In the genomic region with DNA sequence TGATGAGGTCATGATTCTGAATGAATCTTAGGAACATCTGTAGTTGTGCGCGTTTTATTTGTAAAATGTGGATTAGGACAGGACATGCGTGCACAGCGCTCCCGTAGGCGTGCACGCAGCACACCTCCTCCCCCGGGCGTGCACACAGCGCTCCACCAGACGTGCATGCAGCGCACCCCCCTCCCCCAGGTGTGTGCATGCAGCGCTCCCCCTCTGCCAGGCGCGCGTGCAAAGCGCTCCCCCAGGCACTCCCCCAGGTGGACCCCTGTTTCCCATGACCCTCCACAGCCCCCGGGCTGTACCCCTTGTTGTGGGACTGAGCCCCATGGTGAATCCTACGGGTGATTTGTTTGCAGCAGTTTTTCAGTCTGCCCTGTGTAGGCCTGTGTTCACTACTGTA, we compare ENCODE assay signal across 18 cellular contexts.
DNase-seq lines count a peak whose midpoint lies in the region; ATAC-seq and TF ChIP-seq lines count a peak whose summit lies in the region.
"Had no signal": no experiment of that assay in that cellular context is flagged by ENCODE, and none has a peak within 500 bp of the region (broad histone marks: within the 10 kb centered on the region; RNA-seq: fewer than 3 reads in every experiment).

No MANE protein-coding gene starts in this region.

- CTCF ChIA-PET in CD8-positive, alpha-beta memory T cell (lab: Charles Lee), result no interaction called here

- POLR2A ChIA-PET in CD8-positive, alpha-beta memory T cell (lab: Charles Lee), result no interaction called here

- TF ChIP-seq POLR2A in sigmoid colon (IDR thresholded peaks at IDR 0.05) (no peak), ovary (IDR thresholded peaks at IDR 0.05) (no peak)

- intact Hi-C loops in sigmoid colon (cut with DNase I) (no loop called here), ovary (cut with DNase I) (no loop called here)

- ATAC-seq in effector memory CD8-positive, alpha-beta T cell (replicated peaks), result no peak
- ATAC-seq: PC-3 had no signal

- peak overlapping the region; percentile 80 for H3K27ac Mint-ChIP-seq in T-helper 2 cell treated with Interferon-gamma antibody and Interleukin-4, amounts not matched to agents 5 μg/mL and 100 μg/mL, for 36 hours
- H3K27ac Mint-ChIP-seq in CD8-positive, alpha-beta memory T cell, result peak overlapping the region in 5 of 8 donors; percentile 77 to 93 (median 88)
- H3K27ac Mint-ChIP-seq in effector memory CD8-positive, alpha-beta T cell, result peak overlapping the region; percentile 38 to 91

- TF ChIP-seq CTCF in sigmoid colon (IDR thresholded peaks at IDR 0.05) (no peak), ovary (IDR thresholded peaks at IDR 0.05) (no peak)

- no peaks in the 10 kb centered on the region for H3K9me3 ChIP-seq in CD8-positive, alpha-beta memory T cell (ENCODE audit: low read length)
- no peaks in the 10 kb centered on the region for H3K9me3 ChIP-seq in sigmoid colon
- no peaks in the 10 kb centered on the region for H3K9me3 ChIP-seq in ovary
- H3K9me3 ChIP-seq: Caco-2, HAP-1 had no signal

- H3K27ac ChIP-seq in CD8-positive, alpha-beta memory T cell (ENCODE audit: low read depth, low read length), result no peak overlapping the region
- H3K27ac ChIP-seq in sigmoid colon (no peak overlapping the region), ovary (no peak overlapping the region)
- H3K27ac ChIP-seq: BLaER1 treated with 17β-estradiol and CSF1 and Interleukin-3, amounts not matched to agents 10 nM and 100 nM had no signal

- DNase-seq in T-helper 2 cell treated with Interferon-gamma antibody and Interleukin-4, amounts not matched to agents 5 μg/mL and 100 μg/mL, for 36 hours (ENCODE audit: low spot score), result no peak
- DNase-seq in T-helper 2 cell (no peak), sigmoid colon (peak; percentile 40), ovary (no peak), SK-N-DZ (ENCODE audit: low spot score) (no peak)
- no peak for DNase-seq in CD8-positive, alpha-beta memory T cell
- DNase-seq in effector memory CD8-positive, alpha-beta T cell, result no peak
- no peak for DNase-seq in stimulated activated CD8-positive, alpha-beta memory T cell treated with anti-CD3 and anti-CD28 coated beads, Interleukin-4, amount 100 ng/mL, for 48 hours
- DNase-seq: Caco-2, Karpas-422, MM.1S, NCI-H1105, NCI-H1694 treated with DMSO at 0.1 percent for 48 hours, NCI-H345, NCI-H526 treated with DMSO at 0.1 percent for 48 hours, PC-3 had no signal

- TF ChIP-seq EP300 in sigmoid colon (IDR thresholded peaks at IDR 0.05) (no peak), ovary (IDR thresholded peaks at IDR 0.05) (no peak)

- no peaks in the 10 kb centered on the region for H3K27me3 ChIP-seq in CD8-positive, alpha-beta memory T cell (ENCODE audit: insufficient read depth, low read length, poor library complexity, severe bottlenecking)
- H3K27me3 ChIP-seq in sigmoid colon, result no peaks in the 10 kb centered on the region
- no peaks in the 10 kb centered on the region for H3K27me3 ChIP-seq in ovary
- H3K27me3 ChIP-seq: BLaER1 treated with 17β-estradiol and CSF1 and Interleukin-3, amounts not matched to agents 10 nM and 100 nM had no signal

- peaks cover 71% of the 10 kb centered on the region for H3K4me1 ChIP-seq in CD8-positive, alpha-beta memory T cell (ENCODE audit: insufficient read depth, low read length)
- H3K4me1 ChIP-seq in sigmoid colon (no peaks in the 10 kb centered on the region), ovary (ENCODE audit: insufficient read depth) (no peaks in the 10 kb centered on the region)
- H3K4me1 ChIP-seq: BLaER1 treated with 17β-estradiol and CSF1 and Interleukin-3, amounts not matched to agents 10 nM and 100 nM; Caco-2; HAP-1 had no signal

- H3K4me3 Mint-ChIP-seq in T-helper 2 cell treated with Interferon-gamma antibody and Interleukin-4, amounts not matched to agents 5 μg/mL and 100 μg/mL, for 36 hours, result no peak overlapping the region
- peak overlapping the region in 2 of 7 donors; percentile 59 to 78 for H3K4me3 Mint-ChIP-seq in CD8-positive, alpha-beta memory T cell
- H3K4me3 Mint-ChIP-seq in effector memory CD8-positive, alpha-beta T cell, result peak overlapping the region in 1 of 2 donors; percentile 42

- no peak overlapping the region for H3K4me3 ChIP-seq in CD8-positive, alpha-beta memory T cell (ENCODE audit: low read length)
- no peak overlapping the region for H3K4me3 ChIP-seq in sigmoid colon
- no peak overlapping the region for H3K4me3 ChIP-seq in ovary
- H3K4me3 ChIP-seq: BLaER1 treated with 17β-estradiol and CSF1 and Interleukin-3, amounts not matched to agents 10 nM and 100 nM; HAP-1 had no signal

- H3K9me3 Mint-ChIP-seq in T-helper 2 cell treated with Interferon-gamma antibody and Interleukin-4, amounts not matched to agents 5 μg/mL and 100 μg/mL, for 36 hours, result no peaks in the 10 kb centered on the region
- no peaks in the 10 kb centered on the region for H3K9me3 Mint-ChIP-seq in CD8-positive, alpha-beta memory T cell
- peaks cover 0 to 3% of the 10 kb centered on the region in 2 donors for H3K9me3 Mint-ChIP-seq in effector memory CD8-positive, alpha-beta T cell

- peaks cover 20% of the 10 kb centered on the region for H3K4me1 Mint-ChIP-seq in T-helper 2 cell treated with Interferon-gamma antibody and Interleukin-4, amounts not matched to agents 5 μg/mL and 100 μg/mL, for 36 hours (ENCODE audit: low read depth)
- peaks cover 1 to 49% (median 13%) of the 10 kb centered on the region in 3 donors for H3K4me1 Mint-ChIP-seq in CD8-positive, alpha-beta memory T cell
- H3K4me1 Mint-ChIP-seq in effector memory CD8-positive, alpha-beta T cell (ENCODE audit: low read depth in 2 of 2), result peaks cover 2 to 44% of the 10 kb centered on the region in 2 donors

- peaks cover 34% of the 10 kb centered on the region for H3K36me3 Mint-ChIP-seq in T-helper 2 cell treated with Interferon-gamma antibody and Interleukin-4, amounts not matched to agents 5 μg/mL and 100 μg/mL, for 36 hours (ENCODE audit: low read depth)
- H3K36me3 Mint-ChIP-seq in CD8-positive, alpha-beta memory T cell, result peaks cover 14 to 91% (median 24%) of the 10 kb centered on the region in 3 donors
- peaks cover 57% of the 10 kb centered on the region for H3K36me3 Mint-ChIP-seq in effector memory CD8-positive, alpha-beta T cell (ENCODE audit: insufficient read depth)

- H3K36me3 ChIP-seq in CD8-positive, alpha-beta memory T cell (ENCODE audit: insufficient read depth, low read length), result peaks cover 28% of the 10 kb centered on the region
- H3K36me3 ChIP-seq in sigmoid colon (peaks cover 9 to 100% (median 58%) of the 10 kb centered on the region in 4 donors), ovary (no peaks in the 10 kb centered on the region)

- H3K27me3 Mint-ChIP-seq in T-helper 2 cell treated with Interferon-gamma antibody and Interleukin-4, amounts not matched to agents 5 μg/mL and 100 μg/mL, for 36 hours (ENCODE audit: low read depth), result no peaks in the 10 kb centered on the region
- no peaks in the 10 kb centered on the region for H3K27me3 Mint-ChIP-seq in CD8-positive, alpha-beta memory T cell
- no peaks in the 10 kb centered on the region for H3K27me3 Mint-ChIP-seq in effector memory CD8-positive, alpha-beta T cell

- 89 to 91% methylated on average over 19 of the region's 19 CpGs for WGBS in sigmoid colon, 2 donors
- 83 to 92% (median 91%) methylated on average over 19 of the region's 19 CpGs for WGBS in ovary, 3 donors
